8 cellular contexts compared by ENCODE assay signal in genomic region chr17:81870978-81871386, GRCh38. TPM values are rescaled to one million over a fixed set of nuclear protein-coding genes. Genes with fewer than 3 reads are reported as not detected.
A peak's percentile ranks its signal among the peaks of the same experiment; 100 is the strongest.
DNase-seq lines count a peak whose midpoint lies in the region; ATAC-seq lines count a peak whose summit lies in the region.

Gene ARHGDIA (minus strand): TSS chr17:81871337. CDS start chr17:81869930, 1,407 bp downstream.

- peak within 1 kb of the TSS; percentile 89 for H3K4me3 Mint-ChIP-seq in activated naive CD8-positive, alpha-beta T cell treated with anti-CD3 and anti-CD28 coated beads, Interleukin-2, amount 50 U/mL, for 24 hours

- peak; percentile 9 for ATAC-seq in HG03159 (IDR thresholded peaks at IDR 0.05; ENCODE audit: unreplicated experiment)
- peak; percentile 39 for ATAC-seq in activated naive CD8-positive, alpha-beta T cell treated with anti-CD3 and anti-CD28 coated beads, Interleukin-2, amount 50 U/mL, for 24 hours

- no CpG with 5 or more reads among the region's 65 CpGs for WGBS in iPS DF 6.9 (ENCODE audit: insufficient coverage, insufficient read length)

- H3K4me3 ChIP-seq in iPS DF 6.9 (ENCODE audit: low read length) (peak within 1 kb of the TSS; percentile 88), skeletal muscle tissue (ENCODE audit: low read length in 3 of 3) (peak within 1 kb of the TSS; percentile 82 to 96 (median 96))

- H3K4me1 Mint-ChIP-seq in activated naive CD8-positive, alpha-beta T cell treated with anti-CD3 and anti-CD28 coated beads, Interleukin-2, amount 50 U/mL, for 24 hours = peaks cover 56% of the 10 kb centered on the region

- H3K9me3 ChIP-seq in iPS DF 6.9 (ENCODE audit: control insufficient read depth, insufficient read depth, low read length) = no peaks in the 10 kb centered on the region
- H3K9me3 ChIP-seq in skeletal muscle tissue (ENCODE audit: control insufficient read depth in 3 of 3, low read length in 3 of 3) = no peaks in the 10 kb centered on the region

- peak within 1 kb of the TSS; percentile 95 for H3K27ac Mint-ChIP-seq in activated naive CD8-positive, alpha-beta T cell treated with anti-CD3 and anti-CD28 coated beads, Interleukin-2, amount 50 U/mL, for 24 hours

- peaks cover 15% of the 10 kb centered on the region for H3K36me3 Mint-ChIP-seq in activated naive CD8-positive, alpha-beta T cell treated with anti-CD3 and anti-CD28 coated beads, Interleukin-2, amount 50 U/mL, for 24 hours (ENCODE audit: low read depth)

- H3K4me1 ChIP-seq in iPS DF 6.9 (ENCODE audit: control insufficient read depth, insufficient read depth, low read length) (peaks cover 3% of the 10 kb centered on the region), skeletal muscle tissue (ENCODE audit: control insufficient read depth in 3 of 3, insufficient read depth in 3 of 3, low read length in 3 of 3) (peaks cover 34 to 64% (median 37%) of the 10 kb centered on the region in 3 donors)

- H3K9me3 Mint-ChIP-seq in activated naive CD8-positive, alpha-beta T cell treated with anti-CD3 and anti-CD28 coated beads, Interleukin-2, amount 50 U/mL, for 24 hours = no peaks in the 10 kb centered on the region

- peaks cover 4% of the 10 kb centered on the region; the same call in 1 of the 2 replicates for H3K36me3 ChIP-seq in iPS DF 6.9 (ENCODE audit: control insufficient read depth, insufficient read depth, low read length)
- peaks cover 11 to 19% (median 11%) of the 10 kb centered on the region in 3 donors for H3K36me3 ChIP-seq in skeletal muscle tissue (ENCODE audit: control insufficient read depth in 3 of 3, insufficient read depth in 3 of 3, low read length in 3 of 3)

- no peaks in the 10 kb centered on the region for H3K27me3 Mint-ChIP-seq in activated naive CD8-positive, alpha-beta T cell treated with anti-CD3 and anti-CD28 coated beads, Interleukin-2, amount 50 U/mL, for 24 hours

- peak within 1 kb of the TSS; percentile 96 to 99 (median 99) for H3K9ac ChIP-seq in skeletal muscle tissue (ENCODE audit: low read depth in 1 of 3, low read length in 3 of 3)

- no peak within 1 kb of the TSS for H3K27ac ChIP-seq in iPS DF 6.9 (ENCODE audit: low read length)
- H3K27ac ChIP-seq in skeletal muscle tissue (ENCODE audit: low read depth, low read length) = peak within 1 kb of the TSS; percentile 97

- DNase-seq in NCI-H1105 (lab: John Stamatoyannopoulos, UW) (peak; percentile 74), NCI-H1105 treated with DMSO at 0.1 percent for 48 hours (lab: John Stamatoyannopoulos, UW) (no peak), iPS DF 6.9 (ENCODE audit: low read depth, low spot score) (no peak), pons (ENCODE audit: low spot score) (no peak), NCI-H2029 (lab: John Stamatoyannopoulos, UW) (no peak)
- DNase-seq in activated naive CD8-positive, alpha-beta T cell treated with anti-CD3 and anti-CD28 coated beads, Interleukin-2, amount 50 U/mL, for 24 hours = no peak

- no peaks in the 10 kb centered on the region for H3K27me3 ChIP-seq in iPS DF 6.9 (ENCODE audit: control insufficient read depth, insufficient read depth, low read length)
- H3K27me3 ChIP-seq in skeletal muscle tissue (ENCODE audit: control insufficient read depth in 3 of 3, insufficient read depth in 3 of 3, low read length in 3 of 3) = no peaks in the 10 kb centered on the region

RNA-seq across cellular contexts. Expression of gene ARHGDIA, which starts in this region (rescaled TPM):
- total RNA-seq in skeletal muscle tissue = 43.3 TPM
